12 cellular contexts compared by ENCODE assay signal in the genomic region with DNA sequence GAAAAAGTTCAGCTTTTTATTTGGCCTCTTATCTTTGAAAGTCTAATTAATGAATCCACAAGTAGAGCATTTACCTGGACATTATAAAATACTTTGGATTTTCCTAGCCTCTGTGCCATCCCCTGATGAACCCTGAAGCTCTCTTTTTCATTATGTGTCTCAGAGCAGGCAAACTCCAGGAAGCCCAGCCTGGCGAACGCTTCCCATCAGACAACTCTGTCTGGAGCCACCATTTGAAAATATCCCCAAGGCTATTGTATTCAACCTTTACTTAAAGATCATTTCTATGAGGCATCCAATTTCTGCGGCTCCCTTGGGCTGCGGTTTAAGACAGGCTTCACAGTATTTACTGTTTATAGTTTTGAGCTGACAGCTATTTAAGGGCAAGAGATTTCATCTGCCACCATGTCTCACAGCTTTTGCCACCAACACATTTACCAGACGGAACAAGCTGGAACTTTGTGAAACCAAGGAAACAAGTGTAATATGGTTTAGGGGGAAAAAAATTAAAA.
A peak's percentile ranks its signal among the peaks of the same experiment; 100 is the strongest.
DNase-seq lines count a peak whose midpoint lies in the region; ATAC-seq, FAIRE-seq and TF ChIP-seq lines count a peak whose summit lies in the region.
"Had no signal": no experiment of that assay in that cellular context is flagged by ENCODE, and none has a peak within 500 bp of the region (broad histone marks: within the 10 kb centered on the region; RNA-seq: fewer than 3 reads in every experiment).

No MANE protein-coding gene starts in this region.

- H2BK20ac ChIP-seq in H1 (ENCODE audit: low read length), result no peak overlapping the region

- TF ChIP-seq RAD21 in SK-N-SH (IDR thresholded peaks at IDR 0.05; ENCODE audit: low read length), result no peak
- TF ChIP-seq RAD21 in H1 (IDR thresholded peaks at IDR 0.05 in 1 of 2, conservative IDR thresholded peaks at IDR 0.05 in 1 of 2; ENCODE audit: low read depth in 2 of 2, low read length in 2 of 2), result no peak

- H2AFZ ChIP-seq in SK-N-SH (ENCODE audit: low read depth) (0 out of 2 replicates have a peak overlapping the region, but pooled peaks have one; percentile 5), H1 (ENCODE audit: low read length) (peak overlapping the region; percentile 89; the same call in 1 of the 2 replicates)

- H2BK120ac ChIP-seq in H1 (replicated peaks; ENCODE audit: low read depth, low read length), result no peak overlapping the region

- H3K56ac ChIP-seq in H1 (replicated peaks; ENCODE audit: insufficient read length, low read depth, low read length), result no peak overlapping the region

- peaks cover 7% of the 10 kb centered on the region for H3F3A ChIP-seq in SK-N-SH (replicated peaks; ENCODE audit: insufficient read depth)

- H2BK12ac ChIP-seq in H1 (ENCODE audit: low read depth, low read length), result no peak overlapping the region

- intact Hi-C loops in thyroid gland (cut with DNase I), result no loop called here

- H3K36me3 Mint-ChIP-seq in T-cell, result no peaks in the 10 kb centered on the region
- H3K36me3 Mint-ChIP-seq: activated naive CD8-positive, alpha-beta T cell treated with anti-CD3 and anti-CD28 coated beads for 36 hours had no signal

- H3K4me1 ChIP-seq in SK-N-SH (ENCODE audit: control insufficient read depth in 1 of 2, insufficient read depth in 2 of 2, low read depth in 1 of 2, low read length in 1 of 2) (peaks cover 0 to 9% of the 10 kb centered on the region in 2 experiments; a peak in 2 of 4 replicates), H1 (replicated peaks in 1 of 4; ENCODE audit: control insufficient read depth in 3 of 4, insufficient read depth in 4 of 4, low read length in 3 of 4) (peaks cover 2 to 5% (median 4%) of the 10 kb centered on the region in 4 experiments; a peak in 5 of 7 replicates), muscle layer of colon (ENCODE audit: insufficient read depth, low read length) (peaks cover 42% of the 10 kb centered on the region), thyroid gland (peaks cover 7 to 12% of the 10 kb centered on the region in 2 donors)

- no peak overlapping the region for H2BK15ac ChIP-seq in H1 (ENCODE audit: low read length)

- H3K4me1 Mint-ChIP-seq in T-cell, result no peaks in the 10 kb centered on the region

- H3K27me3 ChIP-seq in SK-N-SH (ENCODE audit: insufficient read depth) (peaks cover 35% of the 10 kb centered on the region; the same call in 1 of the 2 replicates), H1 (replicated peaks in 1 of 4; ENCODE audit: control insufficient read depth in 3 of 4, extremely low read depth in 1 of 4, insufficient read depth in 3 of 4, low read length in 3 of 4) (no peaks in the 10 kb centered on the region), muscle layer of colon (ENCODE audit: control insufficient read depth in 1 of 2, insufficient read depth in 2 of 2, low read length in 2 of 2) (no peaks in the 10 kb centered on the region), thyroid gland (no peaks in the 10 kb centered on the region)

- WGBS in SK-N-SH (ENCODE audit: low lambda C conversion rate), result 8% methylated on average over 5 of the region's 5 CpGs
- WGBS in H1 (ENCODE audit: extremely low coverage in 1 of 2, insufficient coverage in 1 of 2, insufficient read length in 1 of 2, insufficient replicate concordance in 2 of 2, low coverage in 1 of 2, low lambda C conversion rate in 2 of 2, missing lambda C conversion rate in 1 of 2), 2 experiments, result 94% methylated on average over 5 of the region's 5 CpGs; no CpG with 5 or more reads in 1 of the 2 experiments
- WGBS in thyroid gland, 2 donors, result 73 to 84% methylated on average over 5 of the region's 5 CpGs

- no peaks in the 10 kb centered on the region for H3K9me3 Mint-ChIP-seq in T-cell
- H3K9me3 Mint-ChIP-seq: activated naive CD8-positive, alpha-beta T cell treated with anti-CD3 and anti-CD28 coated beads for 36 hours had no signal

- FAIRE-seq in H1 (lab: Jason Lieb, UNC), result no peak

- no peak overlapping the region for H4K5ac ChIP-seq in H1 (ENCODE audit: insufficient read length, low read depth, low read length)

- H3K36me3 ChIP-seq in SK-N-SH (replicated peaks in 1 of 2; ENCODE audit: control insufficient read depth in 1 of 2, insufficient read depth in 2 of 2, low read length in 1 of 2) (no peaks in the 10 kb centered on the region), H1 (ENCODE audit: control insufficient read depth in 2 of 4, insufficient read depth in 4 of 4, low read length in 3 of 4) (no peaks in the 10 kb centered on the region), muscle layer of colon (ENCODE audit: insufficient read depth, low read length) (no peaks in the 10 kb centered on the region), thyroid gland (no peaks in the 10 kb centered on the region)

- no peak for TF ChIP-seq CTCF in SK-N-SH (IDR thresholded peaks at IDR 0.05)
- no peak for TF ChIP-seq CTCF in H1 (IDR thresholded peaks at IDR 0.05; ENCODE audit: control extremely low read depth in 1 of 3, insufficient read depth in 1 of 3, low read depth in 1 of 3, low read length in 3 of 3)
- TF ChIP-seq CTCF in thyroid gland (IDR thresholded peaks at IDR 0.05), result no peak

- no peaks in the 10 kb centered on the region for H3K79me1 ChIP-seq in H1 (ENCODE audit: low read depth, low read length)

- H3K27ac Mint-ChIP-seq in T-cell, result no peak overlapping the region
- H3K27ac Mint-ChIP-seq: activated naive CD8-positive, alpha-beta T cell treated with anti-CD3 and anti-CD28 coated beads for 36 hours had no signal

- H3K4me3 ChIP-seq in SK-N-SH (ENCODE audit: low read depth in 2 of 2, low read length in 1 of 2), result peak overlapping the region in 1 of 2 experiments; percentile 42; a peak in 2 of 4 replicates
- peak overlapping the region in 1 of 4 experiments; percentile 68; a peak in 2 of 8 replicates for H3K4me3 ChIP-seq in H1 (ENCODE audit: extremely low read depth in 1 of 4, insufficient read depth in 2 of 4, low read depth in 3 of 4, low read length in 4 of 4)
- peak overlapping the region in 1 of 2 donors; percentile 65 for H3K4me3 ChIP-seq in muscle layer of colon (ENCODE audit: low read depth in 1 of 2, low read length in 2 of 2)
- no peak overlapping the region for H3K4me3 ChIP-seq in thyroid gland (replicated peaks in 1 of 3)

- H3K9ac ChIP-seq in SK-N-SH, result no peak overlapping the region
- H3K9ac ChIP-seq in H1 (replicated peaks in 1 of 4; ENCODE audit: extremely low read depth in 1 of 4, low read depth in 3 of 4, low read length in 3 of 4), result no peak overlapping the region; a peak in 1 of 7 replicates
- peak overlapping the region; percentile 22 for H3K9ac ChIP-seq in muscle layer of colon (ENCODE audit: low read length)

- no peak overlapping the region for H2AK5ac ChIP-seq in H1 (ENCODE audit: low read depth, low read length)

- no peak overlapping the region for H2BK5ac ChIP-seq in H1 (ENCODE audit: low read depth, low read length)

- no peaks in the 10 kb centered on the region for H3K9me3 ChIP-seq in SK-N-SH
- no peaks in the 10 kb centered on the region for H3K9me3 ChIP-seq in H1 (ENCODE audit: insufficient read depth in 2 of 2, low read depth in 1 of 2, low read length in 1 of 2)
- no peaks in the 10 kb centered on the region for H3K9me3 ChIP-seq in muscle layer of colon (ENCODE audit: low read length)
- no peaks in the 10 kb centered on the region for H3K9me3 ChIP-seq in thyroid gland

- H3K79me2 ChIP-seq in SK-N-SH (ENCODE audit: insufficient read depth) (no peaks in the 10 kb centered on the region), H1 (ENCODE audit: control insufficient read depth in 1 of 2, insufficient read depth in 2 of 2, low read length in 2 of 2) (no peaks in the 10 kb centered on the region)

- H3K14ac ChIP-seq in H1 (ENCODE audit: insufficient read length), result no peak overlapping the region

- CTCF ChIA-PET in SK-N-SH (lab: Yijun Ruan, JAX), result no interaction called here
- CTCF ChIA-PET in H1 (lab: Charles Lee; ENCODE audit: partially characterized antibody), result interaction anchor here (0.8 to 1.7 kb wide), 4 partner anchors 14 to 514 kb away, joined by 3 to 5 read pairs (median 3); no protein-coding TSS in a partner anchor
- CTCF ChIA-PET in T-cell (lab: Charles Lee), result no interaction called here

- POLR2A ChIA-PET in SK-N-SH (lab: Yijun Ruan, JAX), result no interaction called here
- POLR2A ChIA-PET in H1 (lab: Charles Lee; ENCODE audit: partially characterized antibody), result no interaction called here
- POLR2A ChIA-PET in T-cell (lab: Charles Lee), result interaction anchor here (0.5 kb wide), 2 partner anchors 240 to 410 kb away, joined by 4 to 8 read pairs; no protein-coding TSS in a partner anchor

- DNase-seq in SK-N-SH (no peak), H1 (ENCODE audit: low read depth in 1 of 2, low spot score in 2 of 2) (no peak), thyroid gland (no peak), NCI-H82 treated with DMSO at 0.1 percent for 48 hours (lab: John Stamatoyannopoulos, UW; ENCODE audit: unreplicated experiment) (no peak), T-cell (no peak)
- DNase-seq: DMS153 had no signal

- H4K20me1 ChIP-seq in SK-N-SH (ENCODE audit: insufficient read depth), result no peaks in the 10 kb centered on the region
- no peaks in the 10 kb centered on the region for H4K20me1 ChIP-seq in H1 (replicated peaks in 1 of 2; ENCODE audit: control insufficient read depth in 1 of 2, insufficient read depth in 2 of 2, low read length in 2 of 2)

- H3K23ac ChIP-seq in H1 (ENCODE audit: insufficient read length), result no peak overlapping the region

- H4K8ac ChIP-seq in H1 (ENCODE audit: extremely low read depth, insufficient read depth, low read length), result no peak overlapping the region

- H3K9me2 ChIP-seq in SK-N-SH, result no peaks in the 10 kb centered on the region; the same call in 1 of the 2 replicates

- TF ChIP-seq EP300 in SK-N-SH (IDR thresholded peaks at IDR 0.05; ENCODE audit: borderline replicate concordance in 1 of 2, low read depth in 1 of 2, low read length in 1 of 2), result no peak
- TF ChIP-seq EP300 in H1 (IDR thresholded peaks at IDR 0.05; ENCODE audit: borderline replicate concordance in 1 of 2, low read depth in 2 of 2, low read length in 2 of 2), result no peak

- no peak overlapping the region for H3K4me3 Mint-ChIP-seq in T-cell
- H3K4me3 Mint-ChIP-seq: activated naive CD8-positive, alpha-beta T cell treated with anti-CD3 and anti-CD28 coated beads for 36 hours had no signal

- no peak for ATAC-seq in SK-N-SH treated with all-trans-retinoic acid at 6 μM for 48 hours
- no peak for ATAC-seq in GM19324 (IDR thresholded peaks at IDR 0.05; ENCODE audit: low FRiP score, unreplicated experiment)
- ATAC-seq in T-cell (replicated peaks in 1 of 4), result no peak

- H3K4ac ChIP-seq in H1 (replicated peaks; ENCODE audit: insufficient read length, low read depth, low read length), result no peak overlapping the region

- H4K91ac ChIP-seq in H1 (replicated peaks; ENCODE audit: insufficient read length, low read length), result peak overlapping the region; percentile 29

- no peak overlapping the region for H3K18ac ChIP-seq in H1 (ENCODE audit: extremely low read depth, low read length)

- H3K4me2 ChIP-seq in SK-N-SH (peak overlapping the region; percentile 67), H1 (ENCODE audit: insufficient read depth in 1 of 2, low read depth in 2 of 2, low read length in 2 of 2) (peak overlapping the region; percentile 69 to 88; a peak in 3 of 4 replicates)

- no peak overlapping the region for H3K27ac ChIP-seq in SK-N-SH (ENCODE audit: low read depth in 2 of 2, low read length in 1 of 2)
- no peak overlapping the region for H3K27ac ChIP-seq in H1 (ENCODE audit: low read depth, low read length)
- H3K27ac ChIP-seq in muscle layer of colon (ENCODE audit: low read depth, low read length), result peak overlapping the region; percentile 98
- peak overlapping the region; percentile 6 to 47 (median 15) for H3K27ac ChIP-seq in thyroid gland
- H3K27ac ChIP-seq: 22Rv1, SK-N-MC had no signal

- peaks cover 5% of the 10 kb centered on the region; the same call in 1 of the 2 replicates for H3K23me2 ChIP-seq in H1 (ENCODE audit: low read depth, low read length)

- H3K27me3 Mint-ChIP-seq in T-cell, result peaks cover 5 to 12% of the 10 kb centered on the region in 2 donors

- no peak for TF ChIP-seq POLR2A in H1 (IDR thresholded peaks at IDR 0.05; ENCODE audit: control extremely low read depth in 1 of 2, low read depth in 2 of 2, low read length in 2 of 2)
- no peak for TF ChIP-seq POLR2A in thyroid gland (IDR thresholded peaks at IDR 0.05)

Comparison
In these comparisons a context has a peak if more than half of its experiments do, and no peak if none do; other contexts are left out.
1. H3K27ac ChIP-seq: peak in muscle layer of colon (single experiment) and thyroid gland (3 of 3); none in SK-N-SH (0 of 2) and H1 (single experiment).
2. POLR2A ChIA-PET loops: an anchor here in T-cell (0.5 kb wide); none called in SK-N-SH and H1.